Comparison of ENCODE assay signal across 11 cellular contexts in the genomic region with DNA sequence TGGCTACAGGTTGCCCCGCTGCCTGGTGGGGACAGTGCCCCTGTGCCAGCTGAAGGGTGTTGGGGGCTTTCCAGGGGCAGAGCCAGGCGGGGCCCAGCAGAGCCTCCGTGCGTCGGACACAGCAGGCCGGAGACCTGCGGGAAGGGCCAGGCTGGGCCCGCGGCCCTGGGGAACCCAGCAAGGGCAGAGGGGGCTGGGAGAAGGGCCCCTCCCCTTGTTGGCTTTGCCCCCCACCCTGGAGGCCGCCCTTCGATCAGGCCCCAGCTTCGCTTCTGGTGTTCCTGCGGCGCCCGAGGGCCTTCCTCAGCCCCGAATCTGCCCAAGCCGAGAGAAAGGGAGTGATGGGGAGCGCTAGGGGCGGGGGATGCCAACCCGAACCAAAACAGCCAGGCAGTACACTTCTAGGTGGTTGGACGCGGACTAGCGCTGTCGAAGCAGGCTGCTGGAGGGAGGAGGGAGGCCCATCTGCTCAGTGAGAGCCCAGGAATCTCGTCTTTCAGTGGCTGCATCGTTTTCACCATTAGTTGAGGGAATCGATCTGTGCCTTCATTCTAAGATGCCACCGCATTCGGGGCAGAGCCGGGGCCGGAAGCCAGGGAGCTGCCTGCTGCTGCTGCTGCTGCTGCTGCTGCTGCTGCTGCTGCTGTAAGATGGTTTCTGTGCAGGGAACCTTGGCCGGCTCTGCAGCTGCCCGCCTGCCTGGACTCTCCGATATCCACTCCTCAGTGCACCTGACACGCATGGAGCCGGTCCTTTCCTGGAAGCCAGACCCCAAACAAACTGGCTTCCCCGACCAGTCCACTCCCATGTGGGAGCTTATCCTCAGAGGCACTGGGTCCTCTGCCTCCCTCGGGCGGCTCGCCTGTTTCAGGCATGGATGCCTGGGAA. TPM values are rescaled to one million over a fixed set of nuclear protein-coding genes. Genes with fewer than 3 reads are reported as not detected.
DNase-seq lines count a peak whose midpoint lies in the region; ATAC-seq and TF ChIP-seq lines count a peak whose summit lies in the region.
"Had no signal": no experiment of that assay in that cellular context is flagged by ENCODE, and none has a peak within 500 bp of the region (broad histone marks: within the 10 kb centered on the region; RNA-seq: fewer than 3 reads in every experiment).

No MANE protein-coding gene starts in this region.

- peaks cover 5% of the 10 kb centered on the region for H3K4me1 Mint-ChIP-seq in Caco-2 (ENCODE audit: low read depth, unreplicated experiment)
- H3K4me1 Mint-ChIP-seq in naive thymus-derived CD8-positive, alpha-beta T cell, result peaks cover 6 to 16% (median 9%) of the 10 kb centered on the region in 4 donors
- H3K4me1 Mint-ChIP-seq in activated T-helper 2 cell treated with anti-CD3 and anti-CD28 coated beads, Interferon-gamma antibody, Interleukin-2, Interleukin-4, amounts not matched to agents 10 μg/mL and 5 μg/mL and 100 μg/mL, durations not matched to agents 14 hours and 24 hours and 36 hours (ENCODE audit: low read depth), result peaks cover 2% of the 10 kb centered on the region

- H3K4me1 ChIP-seq in Caco-2 (peaks cover 8% of the 10 kb centered on the region), HUES6 (ENCODE audit: control insufficient read depth, insufficient read depth, low read length) (peaks cover 13% of the 10 kb centered on the region), stomach (peaks cover 7 to 20% (median 13%) of the 10 kb centered on the region in 4 donors)

- H3K9ac ChIP-seq in HUES6 (ENCODE audit: low read length), result peak overlapping the region; percentile 66

- no peak overlapping the region for H3K27ac Mint-ChIP-seq in Caco-2 (ENCODE audit: unreplicated experiment)
- peak overlapping the region in 1 of 10 donors; percentile 53 for H3K27ac Mint-ChIP-seq in naive thymus-derived CD8-positive, alpha-beta T cell
- no peak overlapping the region for H3K27ac Mint-ChIP-seq in activated T-helper 2 cell treated with anti-CD3 and anti-CD28 coated beads, Interferon-gamma antibody, Interleukin-2, Interleukin-4, amounts not matched to agents 10 μg/mL and 5 μg/mL and 100 μg/mL, durations not matched to agents 14 hours and 24 hours and 36 hours
- H3K27ac Mint-ChIP-seq: activated B cell treated with CpG ODN at 0.5 μM for 24 hours had no signal

- H3K9me3 ChIP-seq in Caco-2, result no peaks in the 10 kb centered on the region
- H3K9me3 ChIP-seq in HUES6 (ENCODE audit: control insufficient read depth, insufficient read depth, low read depth, low read length), result no peaks in the 10 kb centered on the region
- H3K9me3 ChIP-seq in stomach, result peaks cover 0 to 9% (median 4%) of the 10 kb centered on the region in 4 donors

- peaks cover 26% of the 10 kb centered on the region for H3K27me3 Mint-ChIP-seq in Caco-2 (ENCODE audit: insufficient read depth, unreplicated experiment)
- H3K27me3 Mint-ChIP-seq in naive thymus-derived CD8-positive, alpha-beta T cell, result peaks cover 43 to 83% (median 61%) of the 10 kb centered on the region in 5 donors
- peaks cover 50% of the 10 kb centered on the region for H3K27me3 Mint-ChIP-seq in activated T-helper 2 cell treated with anti-CD3 and anti-CD28 coated beads, Interferon-gamma antibody, Interleukin-2, Interleukin-4, amounts not matched to agents 10 μg/mL and 5 μg/mL and 100 μg/mL, durations not matched to agents 14 hours and 24 hours and 36 hours (ENCODE audit: low read depth)

- H3K9me3 Mint-ChIP-seq in Caco-2 (ENCODE audit: unreplicated experiment), result no peaks in the 10 kb centered on the region
- peaks cover 0 to 9% (median 2%) of the 10 kb centered on the region in 9 donors for H3K9me3 Mint-ChIP-seq in naive thymus-derived CD8-positive, alpha-beta T cell
- H3K9me3 Mint-ChIP-seq in activated T-helper 2 cell treated with anti-CD3 and anti-CD28 coated beads, Interferon-gamma antibody, Interleukin-2, Interleukin-4, amounts not matched to agents 10 μg/mL and 5 μg/mL and 100 μg/mL, durations not matched to agents 14 hours and 24 hours and 36 hours, result no peaks in the 10 kb centered on the region

- no peaks in the 10 kb centered on the region for H3K36me3 ChIP-seq in Caco-2 (ENCODE audit: control insufficient read depth, insufficient read depth, low read length)
- H3K36me3 ChIP-seq in HUES6 (ENCODE audit: control insufficient read depth, insufficient read depth, low read length), result no peaks in the 10 kb centered on the region
- no peaks in the 10 kb centered on the region for H3K36me3 ChIP-seq in stomach

- CTCF ChIA-PET in Caco-2 (lab: Charles Lee), result interaction anchor here (1.2 to 1.4 kb wide), 2 partner anchors 15 to 32 kb away, joined by 3 read pairs; no protein-coding TSS in a partner anchor

- H3K27ac ChIP-seq in HUES6 (ENCODE audit: low read depth, low read length), result no peak overlapping the region
- peak overlapping the region; percentile 78 for H3K27ac ChIP-seq in angular gyrus (ENCODE audit: low read depth, low read length)
- no peak overlapping the region for H3K27ac ChIP-seq in stomach

- intact Hi-C loops in Caco-2 (cut with micrococcal nuclease; ENCODE audit: unreplicated experiment), result no loop called here
- intact Hi-C loops in stomach (cut with DNase I; ENCODE audit: low total_unique reads), result no loop called here
- intact Hi-C loops in activated T-helper 2 cell treated with anti-CD3 and anti-CD28 coated beads, Interferon-gamma antibody, Interleukin-2, Interleukin-4, amounts not matched to agents 10 μg/mL and 5 μg/mL and 100 μg/mL, durations not matched to agents 14 hours and 24 hours and 36 hours (cut with micrococcal nuclease), result no loop called here

- H3K36me3 Mint-ChIP-seq in Caco-2 (ENCODE audit: insufficient read depth, unreplicated experiment), result no peaks in the 10 kb centered on the region
- peaks cover 0 to 14% (median 2%) of the 10 kb centered on the region in 3 donors for H3K36me3 Mint-ChIP-seq in naive thymus-derived CD8-positive, alpha-beta T cell
- H3K36me3 Mint-ChIP-seq in activated T-helper 2 cell treated with anti-CD3 and anti-CD28 coated beads, Interferon-gamma antibody, Interleukin-2, Interleukin-4, amounts not matched to agents 10 μg/mL and 5 μg/mL and 100 μg/mL, durations not matched to agents 14 hours and 24 hours and 36 hours (ENCODE audit: low read depth), result no peaks in the 10 kb centered on the region

- no peak for TF ChIP-seq POLR2A in stomach (IDR thresholded peaks at IDR 0.05)

- no peak overlapping the region for H3K4me3 ChIP-seq in Caco-2 (ENCODE audit: low read depth, low read length)
- peak overlapping the region; percentile 97 for H3K4me3 ChIP-seq in HUES6 (ENCODE audit: low read depth, low read length)
- peak overlapping the region in 2 of 4 donors; percentile 27 to 36 for H3K4me3 ChIP-seq in stomach

- TF ChIP-seq CTCF in Caco-2 (IDR thresholded peaks at IDR 0.05; ENCODE audit: insufficient read depth in 1 of 2, low read depth in 1 of 2, low read length in 1 of 2, severe bottlenecking in 1 of 2, unreplicated experiment in 1 of 2) (no peak), stomach (IDR thresholded peaks at IDR 0.05) (no peak)

- BruUV-seq in Caco-2 (replicated peaks; lab: Mats Ljungman, UMichigan), result no TSS peak

- TF ChIP-seq EP300 in stomach (IDR thresholded peaks at IDR 0.05), result no peak

- 5 to 17% (median 10%) methylated on average over 19 to 40 of the region's 40 CpGs for WGBS in stomach, 5 donors

- no peak for ATAC-seq in naive thymus-derived CD8-positive, alpha-beta T cell

- H3K4me3 Mint-ChIP-seq in Caco-2 (ENCODE audit: unreplicated experiment), result peak overlapping the region; percentile 49
- H3K4me3 Mint-ChIP-seq in naive thymus-derived CD8-positive, alpha-beta T cell, result peak overlapping the region in 7 of 10 donors; percentile 10 to 80 (median 64)
- H3K4me3 Mint-ChIP-seq in activated T-helper 2 cell treated with anti-CD3 and anti-CD28 coated beads, Interferon-gamma antibody, Interleukin-2, Interleukin-4, amounts not matched to agents 10 μg/mL and 5 μg/mL and 100 μg/mL, durations not matched to agents 14 hours and 24 hours and 36 hours (ENCODE audit: low read depth), result no peak overlapping the region

- POLR2A ChIA-PET in Caco-2 (lab: Charles Lee), result no interaction called here
- POLR2A ChIA-PET in naive thymus-derived CD8-positive, alpha-beta T cell (lab: Charles Lee), result no interaction called here

- H3K27me3 ChIP-seq in Caco-2 (replicated peaks; ENCODE audit: control insufficient read depth, insufficient read depth, low read length) (peaks cover 11% of the 10 kb centered on the region), HUES6 (ENCODE audit: control insufficient read depth, insufficient read depth, low read length) (peaks cover 64% of the 10 kb centered on the region), stomach (peaks cover 27 to 96% (median 60%) of the 10 kb centered on the region in 3 donors)

- DNase-seq in Caco-2, result no peak
- no peak for DNase-seq in naive thymus-derived CD8-positive, alpha-beta T cell
- no peak for DNase-seq in stomach
- no peak for DNase-seq in activated T-helper 2 cell treated with anti-CD3 and anti-CD28 coated beads, Interferon-gamma antibody, Interleukin-2, Interleukin-4, amounts not matched to agents 10 μg/mL and 5 μg/mL and 100 μg/mL, durations not matched to agents 14 hours and 24 hours and 36 hours (ENCODE audit: low spot score)
- DNase-seq in germinal center (ENCODE audit: low spot score), result no peak
- DNase-seq: activated B cell treated with CpG ODN at 0.5 μM for 24 hours; activated naive CD4-positive, alpha-beta T cell treated with anti-CD3 and anti-CD28 coated beads, Interleukin-2, amount 50 U/mL, for 16 hours; Right ventricle myocardium superior had no signal

RNA-seq across cellular contexts. Expression of a gene that starts 1.6 kb away (rescaled TPM):
- total RNA-seq in Caco-2 (2022) (3.5 and 4.8 TPM in 2 replicates), stomach (1 to 10 TPM in 1 of 5 donors, under 1 TPM in 2, not detected in 2; 0.58 to 1.3 (median 0.73) TPM)
- not detected for total RNA-seq in naive thymus-derived CD8-positive, alpha-beta T cell
- polyA plus RNA-seq in naive thymus-derived CD8-positive, alpha-beta T cell, result under 1 TPM in 2 of 3 donors, not detected in 1; 0.08 to 0.09 TPM
- 1 to 10 TPM in 1 of 3 donors, under 1 TPM in 2; 0.31 to 1.3 (median 0.46) TPM for polyA plus RNA-seq in stomach
- total RNA-seq in activated T-helper 2 cell treated with anti-CD3 and anti-CD28 coated beads, Interferon-gamma antibody, Interleukin-2, Interleukin-4, amounts not matched to agents 10 μg/mL and 5 μg/mL and 100 μg/mL, durations not matched to agents 14 hours and 24 hours and 36 hours, result 0.11 and 0.16 TPM in 2 replicates
- total RNA-seq: activated B cell treated with CpG ODN at 0.5 μM for 24 hours, myocyte had no signal
